In the genomic region with DNA sequence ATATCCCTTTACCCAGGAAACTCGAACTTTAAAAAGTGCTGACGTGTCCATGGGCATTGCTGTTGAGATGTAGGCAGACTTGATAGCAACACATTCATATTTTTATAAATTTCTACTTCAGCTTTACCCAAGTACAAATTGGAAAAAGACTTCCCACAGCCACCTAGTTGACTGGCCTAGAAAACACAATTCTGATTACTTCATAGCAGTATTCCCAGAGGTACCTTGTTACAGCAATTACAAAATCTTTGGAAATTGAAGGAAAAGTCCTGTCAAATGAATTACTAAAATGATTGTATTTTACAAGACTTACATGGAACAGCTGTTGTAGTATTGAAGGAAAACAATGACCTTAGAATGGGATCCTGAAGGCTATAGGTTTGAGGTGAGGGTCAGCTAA, we compare ENCODE assay signal across 16 cellular contexts.
"Had no signal": no experiment of that assay in that cellular context is flagged by ENCODE, and none has a peak within 500 bp of the region (broad histone marks: within the 10 kb centered on the region; RNA-seq: fewer than 3 reads in every experiment).

No MANE protein-coding gene starts in this region.

- H3K4me1 ChIP-seq: foreskin keratinocyte, lower lobe of right lung, stomach had no signal

- H3K36me3 ChIP-seq: lower lobe of right lung, stomach had no signal

- DNase-seq: central memory CD4-positive, alpha-beta T cell; effector CD4-positive, alpha-beta T cell; endodermal cell; erythroblast; foreskin keratinocyte; head of caudate nucleus; islet precursor cell; lower lobe of right lung; natural killer cell; posterior cingulate gyrus; stimulated activated CD4-positive, alpha-beta T cell treated with anti-CD3 and anti-CD28 coated beads, Interleukin-2, amount 100 ng/mL, for 24 hours; stimulated activated naive CD4-positive, alpha-beta T cell; stomach; trophoblast cell had no signal

- H3K4me3 ChIP-seq: coronary artery, lower lobe of right lung, stomach had no signal

- H3K27me3 ChIP-seq: stomach had no signal

- ATAC-seq: foreskin keratinocyte, left lobe of liver, lower lobe of right lung, natural killer cell had no signal
